Comparison of ENCODE assay signal across 1 cellular context in the genomic region with DNA sequence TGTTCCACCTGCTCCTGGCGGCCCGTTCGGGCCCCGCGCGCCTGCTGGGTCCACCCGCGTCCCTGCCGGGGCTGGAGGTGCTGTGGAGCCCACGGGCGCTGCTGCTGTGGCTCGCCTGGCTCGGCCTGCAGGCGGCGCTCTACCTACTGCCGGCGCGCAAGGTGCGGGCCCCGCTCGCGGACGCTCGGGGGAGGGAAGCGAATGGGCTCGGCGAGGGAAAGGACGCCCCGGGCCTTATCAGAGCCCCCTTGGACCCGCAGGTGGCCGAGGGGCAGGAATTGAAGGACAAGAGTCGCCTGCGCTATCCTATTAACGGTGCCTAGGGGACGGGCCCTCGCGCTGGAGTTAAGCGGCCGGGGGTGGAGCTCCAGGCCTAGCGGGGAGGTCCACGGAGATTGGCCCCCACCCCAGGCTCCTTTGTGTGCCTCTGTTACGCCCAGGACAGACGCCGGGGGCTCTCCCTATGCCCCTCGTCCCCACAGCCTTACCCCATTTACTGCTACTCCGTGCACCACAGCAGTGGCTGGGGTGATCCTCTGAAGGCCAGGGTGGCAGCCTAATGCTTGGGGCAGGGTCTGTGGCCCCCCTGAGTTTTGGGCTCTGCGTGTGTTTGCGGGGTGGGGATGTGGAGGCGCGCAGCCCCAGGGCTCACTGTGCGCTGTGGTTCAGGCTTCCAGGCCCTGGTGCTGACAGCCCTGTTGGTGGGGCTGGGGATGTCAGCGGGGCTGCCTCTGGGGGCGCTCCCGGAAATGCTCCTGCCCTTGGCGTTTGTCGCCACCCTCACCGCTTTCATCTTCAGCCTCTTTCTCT.
TF ChIP-seq lines count a peak whose summit lies in the region.

No MANE protein-coding gene starts in this region.

TF ChIP-seq in K562, 482 proteins besides CTCF, POLR2A, EP300 and RAD21 (continued from another document and continues in another):
- no peak for TF ChIP-seq CC2D1A (IDR thresholded peaks at IDR 0.05)
- no peak for TF ChIP-seq SRSF1 (IDR thresholded peaks at IDR 0.05; ENCODE audit: low read depth, low read length)
- TF ChIP-seq TAF9B (IDR thresholded peaks at IDR 0.05; ENCODE audit: partially characterized antibody), result no peak
- TF ChIP-seq BRF1 (IDR thresholded peaks at IDR 0.05; ENCODE audit: borderline replicate concordance, extremely low read depth, insufficient read length), result no peak
- TF ChIP-seq, protein P1, sequence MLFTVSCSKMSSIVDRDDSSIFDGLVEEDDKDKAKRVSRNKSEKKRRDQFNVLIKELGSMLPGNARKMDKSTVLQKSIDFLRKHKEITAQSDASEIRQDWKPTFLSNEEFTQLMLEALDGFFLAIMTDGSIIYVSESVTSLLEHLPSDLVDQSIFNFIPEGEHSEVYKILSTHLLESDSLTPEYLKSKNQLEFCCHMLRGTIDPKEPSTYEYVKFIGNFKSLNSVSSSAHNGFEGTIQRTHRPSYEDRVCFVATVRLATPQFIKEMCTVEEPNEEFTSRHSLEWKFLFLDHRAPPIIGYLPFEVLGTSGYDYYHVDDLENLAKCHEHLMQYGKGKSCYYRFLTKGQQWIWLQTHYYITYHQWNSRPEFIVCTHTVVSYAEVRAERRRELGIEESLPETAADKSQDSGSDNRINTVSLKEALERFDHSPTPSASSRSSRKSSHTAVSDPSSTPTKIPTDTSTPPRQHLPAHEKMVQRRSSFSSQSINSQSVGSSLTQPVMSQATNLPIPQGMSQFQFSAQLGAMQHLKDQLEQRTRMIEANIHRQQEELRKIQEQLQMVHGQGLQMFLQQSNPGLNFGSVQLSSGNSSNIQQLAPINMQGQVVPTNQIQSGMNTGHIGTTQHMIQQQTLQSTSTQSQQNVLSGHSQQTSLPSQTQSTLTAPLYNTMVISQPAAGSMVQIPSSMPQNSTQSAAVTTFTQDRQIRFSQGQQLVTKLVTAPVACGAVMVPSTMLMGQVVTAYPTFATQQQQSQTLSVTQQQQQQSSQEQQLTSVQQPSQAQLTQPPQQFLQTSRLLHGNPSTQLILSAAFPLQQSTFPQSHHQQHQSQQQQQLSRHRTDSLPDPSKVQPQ (CRISPR knock-in tag; IDR thresholded peaks at IDR 0.05; ENCODE audit: borderline replicate concordance), result no peak
- no peak for TF ChIP-seq CBX5 (IDR thresholded peaks at IDR 0.05; ENCODE audit: borderline replicate concordance, low read depth)
- TF ChIP-seq HDAC3 (IDR thresholded peaks at IDR 0.05; ENCODE audit: borderline replicate concordance, partially characterized antibody), result no peak
- TF ChIP-seq, protein P2, sequence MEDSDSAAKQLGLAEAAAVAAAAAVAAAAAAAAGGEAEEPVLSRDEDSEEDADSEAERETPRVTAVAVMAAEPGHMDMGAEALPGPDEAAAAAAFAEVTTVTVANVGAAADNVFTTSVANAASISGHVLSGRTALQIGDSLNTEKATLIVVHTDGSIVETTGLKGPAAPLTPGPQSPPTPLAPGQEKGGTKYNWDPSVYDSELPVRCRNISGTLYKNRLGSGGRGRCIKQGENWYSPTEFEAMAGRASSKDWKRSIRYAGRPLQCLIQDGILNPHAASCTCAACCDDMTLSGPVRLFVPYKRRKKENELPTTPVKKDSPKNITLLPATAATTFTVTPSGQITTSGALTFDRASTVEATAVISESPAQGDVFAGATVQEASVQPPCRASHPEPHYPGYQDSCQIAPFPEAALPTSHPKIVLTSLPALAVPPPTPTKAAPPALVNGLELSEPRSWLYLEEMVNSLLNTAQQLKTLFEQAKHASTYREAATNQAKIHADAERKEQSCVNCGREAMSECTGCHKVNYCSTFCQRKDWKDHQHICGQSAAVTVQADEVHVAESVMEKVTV (CRISPR knock-in tag; IDR thresholded peaks at IDR 0.05), result peak; percentile 65
- TF ChIP-seq, protein P3, sequence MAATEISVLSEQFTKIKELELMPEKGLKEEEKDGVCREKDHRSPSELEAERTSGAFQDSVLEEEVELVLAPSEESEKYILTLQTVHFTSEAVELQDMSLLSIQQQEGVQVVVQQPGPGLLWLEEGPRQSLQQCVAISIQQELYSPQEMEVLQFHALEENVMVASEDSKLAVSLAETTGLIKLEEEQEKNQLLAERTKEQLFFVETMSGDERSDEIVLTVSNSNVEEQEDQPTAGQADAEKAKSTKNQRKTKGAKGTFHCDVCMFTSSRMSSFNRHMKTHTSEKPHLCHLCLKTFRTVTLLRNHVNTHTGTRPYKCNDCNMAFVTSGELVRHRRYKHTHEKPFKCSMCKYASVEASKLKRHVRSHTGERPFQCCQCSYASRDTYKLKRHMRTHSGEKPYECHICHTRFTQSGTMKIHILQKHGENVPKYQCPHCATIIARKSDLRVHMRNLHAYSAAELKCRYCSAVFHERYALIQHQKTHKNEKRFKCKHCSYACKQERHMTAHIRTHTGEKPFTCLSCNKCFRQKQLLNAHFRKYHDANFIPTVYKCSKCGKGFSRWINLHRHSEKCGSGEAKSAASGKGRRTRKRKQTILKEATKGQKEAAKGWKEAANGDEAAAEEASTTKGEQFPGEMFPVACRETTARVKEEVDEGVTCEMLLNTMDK (IDR thresholded peaks at IDR 0.05; ENCODE audit: borderline replicate concordance, insufficient read depth, low read depth, low read length, poor library complexity, severe bottlenecking), result peak; percentile 96
- TF ChIP-seq, protein P4, sequence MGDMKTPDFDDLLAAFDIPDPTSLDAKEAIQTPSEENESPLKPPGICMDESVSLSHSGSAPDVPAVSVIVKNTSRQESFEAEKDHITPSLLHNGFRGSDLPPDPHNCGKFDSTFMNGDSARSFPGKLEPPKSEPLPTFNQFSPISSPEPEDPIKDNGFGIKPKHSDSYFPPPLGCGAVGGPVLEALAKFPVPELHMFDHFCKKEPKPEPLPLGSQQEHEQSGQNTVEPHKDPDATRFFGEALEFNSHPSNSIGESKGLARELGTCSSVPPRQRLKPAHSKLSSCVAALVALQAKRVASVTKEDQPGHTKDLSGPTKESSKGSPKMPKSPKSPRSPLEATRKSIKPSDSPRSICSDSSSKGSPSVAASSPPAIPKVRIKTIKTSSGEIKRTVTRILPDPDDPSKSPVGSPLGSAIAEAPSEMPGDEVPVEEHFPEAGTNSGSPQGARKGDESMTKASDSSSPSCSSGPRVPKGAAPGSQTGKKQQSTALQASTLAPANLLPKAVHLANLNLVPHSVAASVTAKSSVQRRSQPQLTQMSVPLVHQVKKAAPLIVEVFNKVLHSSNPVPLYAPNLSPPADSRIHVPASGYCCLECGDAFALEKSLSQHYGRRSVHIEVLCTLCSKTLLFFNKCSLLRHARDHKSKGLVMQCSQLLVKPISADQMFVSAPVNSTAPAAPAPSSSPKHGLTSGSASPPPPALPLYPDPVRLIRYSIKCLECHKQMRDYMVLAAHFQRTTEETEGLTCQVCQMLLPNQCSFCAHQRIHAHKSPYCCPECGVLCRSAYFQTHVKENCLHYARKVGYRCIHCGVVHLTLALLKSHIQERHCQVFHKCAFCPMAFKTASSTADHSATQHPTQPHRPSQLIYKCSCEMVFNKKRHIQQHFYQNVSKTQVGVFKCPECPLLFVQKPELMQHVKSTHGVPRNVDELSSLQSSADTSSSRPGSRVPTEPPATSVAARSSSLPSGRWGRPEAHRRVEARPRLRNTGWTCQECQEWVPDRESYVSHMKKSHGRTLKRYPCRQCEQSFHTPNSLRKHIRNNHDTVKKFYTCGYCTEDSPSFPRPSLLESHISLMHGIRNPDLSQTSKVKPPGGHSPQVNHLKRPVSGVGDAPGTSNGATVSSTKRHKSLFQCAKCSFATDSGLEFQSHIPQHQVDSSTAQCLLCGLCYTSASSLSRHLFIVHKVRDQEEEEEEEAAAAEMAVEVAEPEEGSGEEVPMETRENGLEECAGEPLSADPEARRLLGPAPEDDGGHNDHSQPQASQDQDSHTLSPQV (IDR thresholded peaks at IDR 0.05), result peak; percentile 62; the same call in 1 of the 2 replicates
- TF ChIP-seq, protein P5, sequence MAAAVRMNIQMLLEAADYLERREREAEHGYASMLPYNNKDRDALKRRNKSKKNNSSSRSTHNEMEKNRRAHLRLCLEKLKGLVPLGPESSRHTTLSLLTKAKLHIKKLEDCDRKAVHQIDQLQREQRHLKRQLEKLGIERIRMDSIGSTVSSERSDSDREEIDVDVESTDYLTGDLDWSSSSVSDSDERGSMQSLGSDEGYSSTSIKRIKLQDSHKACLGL (CRISPR knock-in tag; IDR thresholded peaks at IDR 0.05; ENCODE audit: borderline replicate concordance, poor library complexity, severe bottlenecking), result no peak
- no peak for TF ChIP-seq ZNF785 (CRISPR knock-in tag; IDR thresholded peaks at IDR 0.05)
- peak in 1 of 2 experiments; percentile 59; a peak in 1 of 4 replicates for TF ChIP-seq KDM4B (IDR thresholded peaks at IDR 0.05; ENCODE audit: borderline replicate concordance in 2 of 2, low read depth in 1 of 2)
- TF ChIP-seq ELF4 (CRISPR knock-in tag; IDR thresholded peaks at IDR 0.05), result no peak
- no peak for TF ChIP-seq NR2C2 (CRISPR knock-in tag; IDR thresholded peaks at IDR 0.05)
- TF ChIP-seq NR2C2 (tag; IDR thresholded peaks at IDR 0.05), result 0 out of 2 replicates have a peak, but pooled peaks have one; percentile 15
- TF ChIP-seq HCFC1 (IDR thresholded peaks at IDR 0.05; ENCODE audit: low read depth, low read length), result no peak
- TF ChIP-seq, protein P6, sequence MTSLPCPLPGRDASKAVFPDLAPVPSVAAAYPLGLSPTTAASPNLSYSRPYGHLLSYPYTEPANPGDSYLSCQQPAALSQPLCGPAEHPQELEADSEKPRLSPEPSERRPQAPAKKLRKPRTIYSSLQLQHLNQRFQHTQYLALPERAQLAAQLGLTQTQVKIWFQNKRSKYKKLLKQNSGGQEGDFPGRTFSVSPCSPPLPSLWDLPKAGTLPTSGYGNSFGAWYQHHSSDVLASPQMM (CRISPR knock-in tag; IDR thresholded peaks at IDR 0.05), result no peak
- TF ChIP-seq, protein P7, sequence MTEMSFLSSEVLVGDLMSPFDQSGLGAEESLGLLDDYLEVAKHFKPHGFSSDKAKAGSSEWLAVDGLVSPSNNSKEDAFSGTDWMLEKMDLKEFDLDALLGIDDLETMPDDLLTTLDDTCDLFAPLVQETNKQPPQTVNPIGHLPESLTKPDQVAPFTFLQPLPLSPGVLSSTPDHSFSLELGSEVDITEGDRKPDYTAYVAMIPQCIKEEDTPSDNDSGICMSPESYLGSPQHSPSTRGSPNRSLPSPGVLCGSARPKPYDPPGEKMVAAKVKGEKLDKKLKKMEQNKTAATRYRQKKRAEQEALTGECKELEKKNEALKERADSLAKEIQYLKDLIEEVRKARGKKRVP (CRISPR knock-in tag; IDR thresholded peaks at IDR 0.05), result no peak
- no peak for TF ChIP-seq CEBPG (CRISPR knock-in tag; IDR thresholded peaks at IDR 0.05)
- TF ChIP-seq CEBPG (tag; conservative IDR thresholded peaks at IDR 0.05 in 1 of 2, IDR thresholded peaks at IDR 0.05 in 1 of 2), result no peak
- TF ChIP-seq FOXK1 (CRISPR knock-in tag; IDR thresholded peaks at IDR 0.05; ENCODE audit: borderline replicate concordance), result no peak
- no peak for TF ChIP-seq SREBF2 (CRISPR knock-in tag; IDR thresholded peaks at IDR 0.05)
- TF ChIP-seq, protein P8, sequence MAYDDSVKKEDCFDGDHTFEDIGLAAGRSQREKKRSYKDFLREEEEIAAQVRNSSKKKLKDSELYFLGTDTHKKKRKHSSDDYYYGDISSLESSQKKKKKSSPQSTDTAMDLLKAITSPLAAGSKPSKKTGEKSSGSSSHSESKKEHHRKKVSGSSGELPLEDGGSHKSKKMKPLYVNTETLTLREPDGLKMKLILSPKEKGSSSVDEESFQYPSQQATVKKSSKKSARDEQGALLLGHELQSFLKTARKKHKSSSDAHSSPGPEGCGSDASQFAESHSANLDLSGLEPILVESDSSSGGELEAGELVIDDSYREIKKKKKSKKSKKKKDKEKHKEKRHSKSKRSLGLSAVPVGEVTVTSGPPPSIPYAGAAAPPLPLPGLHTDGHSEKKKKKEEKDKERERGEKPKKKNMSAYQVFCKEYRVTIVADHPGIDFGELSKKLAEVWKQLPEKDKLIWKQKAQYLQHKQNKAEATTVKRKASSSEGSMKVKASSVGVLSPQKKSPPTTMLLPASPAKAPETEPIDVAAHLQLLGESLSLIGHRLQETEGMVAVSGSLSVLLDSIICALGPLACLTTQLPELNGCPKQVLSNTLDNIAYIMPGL (CRISPR knock-in tag; IDR thresholded peaks at IDR 0.05), result 0 out of 2 replicates have a peak, but pooled peaks have one; percentile 76
- no peak for TF ChIP-seq NFRKB (IDR thresholded peaks at IDR 0.05; ENCODE audit: low read depth)
- TF ChIP-seq ZBTB17 (CRISPR knock-in tag; IDR thresholded peaks at IDR 0.05), result no peak
- peak; percentile 15; the same call in 1 of the 2 replicates for TF ChIP-seq CREB1 (IDR thresholded peaks at IDR 0.05)
- peak; percentile 79 for TF ChIP-seq CREB1 (CRISPR knock-in tag; IDR thresholded peaks at IDR 0.05)
- TF ChIP-seq DIDO1 (tag; IDR thresholded peaks at IDR 0.05; ENCODE audit: low read depth), result no peak
- TF ChIP-seq GATA2 (CRISPR knock-in tag; IDR thresholded peaks at IDR 0.05), result no peak
- TF ChIP-seq JUND (IDR thresholded peaks at IDR 0.05; ENCODE audit: borderline replicate concordance, low read depth, low read length), result 0 out of 2 replicates have a peak, but pooled peaks have one; percentile 6
- TF ChIP-seq JUND (tag; IDR thresholded peaks at IDR 0.05; ENCODE audit: borderline replicate concordance, low read depth, low read length), result peak; percentile 10; the same call in 1 of the 3 replicates
- TF ChIP-seq, protein P9, sequence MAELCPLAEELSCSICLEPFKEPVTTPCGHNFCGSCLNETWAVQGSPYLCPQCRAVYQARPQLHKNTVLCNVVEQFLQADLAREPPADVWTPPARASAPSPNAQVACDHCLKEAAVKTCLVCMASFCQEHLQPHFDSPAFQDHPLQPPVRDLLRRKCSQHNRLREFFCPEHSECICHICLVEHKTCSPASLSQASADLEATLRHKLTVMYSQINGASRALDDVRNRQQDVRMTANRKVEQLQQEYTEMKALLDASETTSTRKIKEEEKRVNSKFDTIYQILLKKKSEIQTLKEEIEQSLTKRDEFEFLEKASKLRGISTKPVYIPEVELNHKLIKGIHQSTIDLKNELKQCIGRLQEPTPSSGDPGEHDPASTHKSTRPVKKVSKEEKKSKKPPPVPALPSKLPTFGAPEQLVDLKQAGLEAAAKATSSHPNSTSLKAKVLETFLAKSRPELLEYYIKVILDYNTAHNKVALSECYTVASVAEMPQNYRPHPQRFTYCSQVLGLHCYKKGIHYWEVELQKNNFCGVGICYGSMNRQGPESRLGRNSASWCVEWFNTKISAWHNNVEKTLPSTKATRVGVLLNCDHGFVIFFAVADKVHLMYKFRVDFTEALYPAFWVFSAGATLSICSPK (IDR thresholded peaks at IDR 0.05; ENCODE audit: borderline replicate concordance), result no peak
- TF ChIP-seq MAFF (IDR thresholded peaks at IDR 0.05; ENCODE audit: low read length), result no peak
- no peak for TF ChIP-seq RAD51 (IDR thresholded peaks at IDR 0.05; ENCODE audit: borderline replicate concordance, low read depth)
- TF ChIP-seq ZNF780A (CRISPR knock-in tag; IDR thresholded peaks at IDR 0.05), result no peak
- TF ChIP-seq, protein P10, sequence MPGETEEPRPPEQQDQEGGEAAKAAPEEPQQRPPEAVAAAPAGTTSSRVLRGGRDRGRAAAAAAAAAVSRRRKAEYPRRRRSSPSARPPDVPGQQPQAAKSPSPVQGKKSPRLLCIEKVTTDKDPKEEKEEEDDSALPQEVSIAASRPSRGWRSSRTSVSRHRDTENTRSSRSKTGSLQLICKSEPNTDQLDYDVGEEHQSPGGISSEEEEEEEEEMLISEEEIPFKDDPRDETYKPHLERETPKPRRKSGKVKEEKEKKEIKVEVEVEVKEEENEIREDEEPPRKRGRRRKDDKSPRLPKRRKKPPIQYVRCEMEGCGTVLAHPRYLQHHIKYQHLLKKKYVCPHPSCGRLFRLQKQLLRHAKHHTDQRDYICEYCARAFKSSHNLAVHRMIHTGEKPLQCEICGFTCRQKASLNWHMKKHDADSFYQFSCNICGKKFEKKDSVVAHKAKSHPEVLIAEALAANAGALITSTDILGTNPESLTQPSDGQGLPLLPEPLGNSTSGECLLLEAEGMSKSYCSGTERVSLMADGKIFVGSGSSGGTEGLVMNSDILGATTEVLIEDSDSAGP (CRISPR knock-in tag; IDR thresholded peaks at IDR 0.05), result 0 out of 2 replicates have a peak, but pooled peaks have one; percentile 15
- no peak for TF ChIP-seq NFYB (IDR thresholded peaks at IDR 0.05; ENCODE audit: extremely low read depth, insufficient read length)
- TF ChIP-seq ZZZ3 (IDR thresholded peaks at IDR 0.05), result no peak
- 0 out of 2 replicates have a peak, but pooled peaks have one; percentile 16 for TF ChIP-seq TCF3 (CRISPR knock-in tag; IDR thresholded peaks at IDR 0.05)
